Comparison of ENCODE assay signal across 13 cellular contexts in the genomic region with DNA sequence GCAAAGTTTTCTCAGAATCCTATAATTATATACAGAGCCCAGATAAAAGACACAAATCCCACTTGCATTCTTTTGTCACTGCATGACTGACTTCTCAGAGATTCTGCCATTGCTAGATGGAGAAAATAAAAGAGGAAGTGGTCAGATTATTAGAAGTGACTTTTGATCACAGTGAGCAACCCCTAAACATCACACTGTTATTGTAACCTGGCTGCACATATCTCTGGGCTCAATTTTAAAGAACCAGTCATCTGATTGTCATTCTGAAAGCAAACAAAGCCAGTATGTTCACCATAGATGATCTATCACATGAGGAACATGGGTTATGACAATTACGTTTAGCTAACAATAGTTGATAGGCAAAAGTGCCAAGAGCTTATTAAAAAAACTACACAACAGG. TPM values are rescaled to one million over a fixed set of nuclear protein-coding genes. Genes with fewer than 3 reads are reported as not detected.
A peak's percentile ranks its signal among the peaks of the same experiment; 100 is the strongest.
DNase-seq lines count a peak whose midpoint lies in the region; ATAC-seq, FAIRE-seq and TF ChIP-seq lines count a peak whose summit lies in the region.
"Had no signal": no experiment of that assay in that cellular context is flagged by ENCODE, and none has a peak within 500 bp of the region (broad histone marks: within the 10 kb centered on the region; RNA-seq: fewer than 3 reads in every experiment).

No MANE protein-coding gene starts in this region.

- 0 out of 4 replicates have a peak, but pooled peaks cover 0 to 10% of the 10 kb centered on the region in 2 experiments for H3K36me3 ChIP-seq in GM12878 (ENCODE audit: control insufficient read depth in 2 of 2, insufficient read depth in 2 of 2, low read length in 1 of 2)
- peaks cover 0 to 19% of the 10 kb centered on the region in 2 donors for H3K36me3 ChIP-seq in psoas muscle (ENCODE audit: insufficient read depth in 1 of 2, low read depth in 1 of 2)
- H3K36me3 ChIP-seq: breast epithelium had no signal

- ATAC-seq in activated CD4-positive, CD25-positive, alpha-beta regulatory T cell treated with anti-CD3 and anti-CD28 coated beads, Interleukin-2, amount 50 U/mL, for 24 hours, result peak; percentile 37 to 41
- peak; percentile 59 for ATAC-seq in HG03521 (IDR thresholded peaks at IDR 0.05; ENCODE audit: unreplicated experiment)
- ATAC-seq in GM12878, result peak; percentile 79
- no peak for ATAC-seq in psoas muscle
- ATAC-seq in GM21786 (IDR thresholded peaks at IDR 0.05; ENCODE audit: unreplicated experiment), result no peak

- H3K4me3 ChIP-seq in GM12878 (no peak overlapping the region), psoas muscle (no peak overlapping the region)
- H3K4me3 ChIP-seq: breast epithelium, hepatocyte, SJSA1 had no signal

- BruUV-seq in GM12878 (replicated peaks; lab: Mats Ljungman, UMichigan), result no TSS peak

- WGBS in GM12878 (ENCODE audit: insufficient coverage, insufficient replicate concordance, low lambda C conversion rate, missing lambda C conversion rate), result 100% methylated on average over 1 of the region's 1 CpG
- WGBS in psoas muscle, 3 donors, result 92 to 95% (median 93%) methylated on average over 1 of the region's 1 CpG

- H3K27me3 ChIP-seq in GM12878 (replicated peaks in 1 of 2; ENCODE audit: control insufficient read depth in 2 of 2, insufficient read depth in 2 of 2, low read length in 1 of 2) (no peaks in the 10 kb centered on the region), psoas muscle (ENCODE audit: insufficient read depth in 3 of 3, low read length in 2 of 3) (no peaks in the 10 kb centered on the region)
- H3K27me3 ChIP-seq: breast epithelium, hepatocyte, SJSA1 had no signal

- no peak overlapping the region for H3K27ac ChIP-seq in GM12878 (ENCODE audit: control insufficient read depth, insufficient read depth)
- no peak overlapping the region for H3K27ac ChIP-seq in psoas muscle
- H3K27ac ChIP-seq: breast epithelium, hepatocyte, SJSA1 had no signal

- in situ Hi-C loops in GM12878 (cut with MboI), result loop anchor here (5.0 kb wide), 1 partner anchor 155 kb away; no protein-coding TSS in a partner anchor

- TF ChIP-seq CTCF in GM12878 (IDR thresholded peaks at IDR 0.05 in 2 of 3, conservative IDR thresholded peaks at IDR 0.05 in 1 of 3; ENCODE audit: control insufficient read depth in 2 of 3, extremely low read depth in 1 of 3, insufficient read depth in 1 of 3, low read depth in 3 of 3, low read length in 3 of 3) (no peak), psoas muscle (IDR thresholded peaks at IDR 0.05) (no peak)

- H2AFZ ChIP-seq in GM12878 (ENCODE audit: control insufficient read depth, low read depth, low read length), result no peak overlapping the region
- H2AFZ ChIP-seq: hepatocyte had no signal

- POLR2A ChIA-PET in GM12878 (lab: Charles Lee), result no interaction called here

- DNase-seq in activated CD4-positive, CD25-positive, alpha-beta regulatory T cell treated with anti-CD3 and anti-CD28 coated beads, Interleukin-2, amount 50 U/mL, for 72 hours, result no peak
- no peak for DNase-seq in GM12878 (ENCODE audit: low read depth, low spot score)
- no peak for DNase-seq in posterior vena cava (ENCODE audit: low spot score)
- no peak for DNase-seq in NCI-H526 (lab: John Stamatoyannopoulos, UW)
- no peak for DNase-seq in psoas muscle
- DNase-seq: GOT3 had no signal

- no peak overlapping the region for H3K9ac ChIP-seq in GM12878 (ENCODE audit: control insufficient read depth, insufficient read depth, low read length)

- intact Hi-C loops in GM12878 (cut with micrococcal nuclease; ENCODE audit: unreplicated experiment) (no loop called here), posterior vena cava (cut with DNase I) (loop anchor here (10.0 kb wide), 3 partner anchors 97 to 1133 kb away; a partner anchor contains a TSS), psoas muscle (cut with DNase I) (loop anchor here in 1 of 2 donors (5.0 kb wide), 1 partner anchor 150 kb away; no protein-coding TSS in a partner anchor)

- no peak for TF ChIP-seq RAD21 in GM12878 (IDR thresholded peaks at IDR 0.05; ENCODE audit: insufficient read depth, low read depth, low read length)

- H3K9me3 ChIP-seq in GM12878 (replicated peaks; ENCODE audit: control insufficient read depth, insufficient read depth, low read length) (no peaks in the 10 kb centered on the region), psoas muscle (no peaks in the 10 kb centered on the region)
- H3K9me3 ChIP-seq: breast epithelium had no signal

- H3K79me2 ChIP-seq in GM12878 (ENCODE audit: control insufficient read depth, insufficient read depth, low read length), result no peaks in the 10 kb centered on the region
- H3K79me2 ChIP-seq: hepatocyte had no signal

- CTCF ChIA-PET in GM12878 (lab: Yijun Ruan, JAX), result interaction anchor here (10.0 kb wide), 1 partner anchor 150 kb away, joined by 238 read pairs; no protein-coding TSS in a partner anchor

- H3K4me2 ChIP-seq in GM12878 (ENCODE audit: control insufficient read depth, insufficient read depth), result no peak overlapping the region
- H3K4me2 ChIP-seq: hepatocyte had no signal

- RAD21 ChIA-PET in GM12878 (lab: Charles Lee; ENCODE audit: unreplicated experiment), result interaction anchor here (7.0 kb wide), 1 partner anchor 148 kb away, joined by 117 read pairs; no protein-coding TSS in a partner anchor

- TF ChIP-seq POLR2A in GM12878 (IDR thresholded peaks at IDR 0.05; ENCODE audit: low read depth, low read length), result no peak

- no peak for TF ChIP-seq EP300 in GM12878 (IDR thresholded peaks at IDR 0.05; ENCODE audit: borderline replicate concordance in 1 of 2, control insufficient read depth in 1 of 2, low read depth in 2 of 2, low read length in 2 of 2)

- H3K4me1 ChIP-seq in GM12878 (ENCODE audit: control insufficient read depth, insufficient read depth, low read length), result peaks cover 4% of the 10 kb centered on the region; the same call in 1 of the 2 replicates
- H3K4me1 ChIP-seq in psoas muscle, result peaks cover 5% of the 10 kb centered on the region
- H3K4me1 ChIP-seq: breast epithelium had no signal

- FAIRE-seq in GM12878 (lab: Jason Lieb, UNC), result no peak
- FAIRE-seq: A204.1 had no signal

- no peaks in the 10 kb centered on the region for H4K20me1 ChIP-seq in GM12878 (ENCODE audit: control insufficient read depth, insufficient read depth)

- SMC1A ChIA-PET in GM12878 (lab: Charles Lee; ENCODE audit: uncharacterized antibody, unreplicated experiment), result interaction anchor here (1.0 to 8.1 kb wide), 2 partner anchors 14 to 150 kb away, joined by 4 to 138 read pairs; no protein-coding TSS in a partner anchor

TF ChIP-seq in GM12878, 131 proteins besides CTCF, POLR2A, EP300 and RAD21:
- peak; percentile 91 for TF ChIP-seq ZNF217 (IDR thresholded peaks at IDR 0.05)
- 0 out of 2 replicates have a peak, but pooled peaks have one; percentile 39 for TF ChIP-seq PAX5 (IDR thresholded peaks at IDR 0.05; ENCODE audit: borderline replicate concordance, low read depth, low read length)
- peak; percentile 94 for TF ChIP-seq SPI1 (IDR thresholded peaks at IDR 0.05; ENCODE audit: borderline replicate concordance, insufficient read depth, low read depth, low read length)
- TF ChIP-seq, protein P1, sequence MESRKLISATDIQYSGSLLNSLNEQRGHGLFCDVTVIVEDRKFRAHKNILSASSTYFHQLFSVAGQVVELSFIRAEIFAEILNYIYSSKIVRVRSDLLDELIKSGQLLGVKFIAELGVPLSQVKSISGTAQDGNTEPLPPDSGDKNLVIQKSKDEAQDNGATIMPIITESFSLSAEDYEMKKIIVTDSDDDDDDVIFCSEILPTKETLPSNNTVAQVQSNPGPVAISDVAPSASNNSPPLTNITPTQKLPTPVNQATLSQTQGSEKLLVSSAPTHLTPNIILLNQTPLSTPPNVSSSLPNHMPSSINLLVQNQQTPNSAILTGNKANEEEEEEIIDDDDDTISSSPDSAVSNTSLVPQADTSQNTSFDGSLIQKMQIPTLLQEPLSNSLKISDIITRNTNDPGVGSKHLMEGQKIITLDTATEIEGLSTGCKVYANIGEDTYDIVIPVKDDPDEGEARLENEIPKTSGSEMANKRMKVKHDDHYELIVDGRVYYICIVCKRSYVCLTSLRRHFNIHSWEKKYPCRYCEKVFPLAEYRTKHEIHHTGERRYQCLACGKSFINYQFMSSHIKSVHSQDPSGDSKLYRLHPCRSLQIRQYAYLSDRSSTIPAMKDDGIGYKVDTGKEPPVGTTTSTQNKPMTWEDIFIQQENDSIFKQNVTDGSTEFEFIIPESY (IDR thresholded peaks at IDR 0.05), result no peak
- TF ChIP-seq NRF1 (conservative IDR thresholded peaks at IDR 0.05; ENCODE audit: low read depth, low read length), result no peak
- peak; percentile 41; the same call in 1 of the 2 replicates for TF ChIP-seq JUNB (IDR thresholded peaks at IDR 0.05)
- peak; percentile 34; the same call in 1 of the 2 replicates for TF ChIP-seq RUNX3 (IDR thresholded peaks at IDR 0.05; ENCODE audit: low read length)
- no peak for TF ChIP-seq STAT3 (IDR thresholded peaks at IDR 0.05; ENCODE audit: low read depth, low read length)
- TF ChIP-seq MTA3 (IDR thresholded peaks at IDR 0.05; ENCODE audit: borderline replicate concordance, low read length), result no peak

RNA-seq across cellular contexts. Expression of a gene that starts 47.8 kb away (rescaled TPM):
- total RNA-seq in GM12878 (2013; cell fraction: nucleolus; rRNA removed), result 139 and 157 TPM in 2 replicates
- total RNA-seq in GM12878 (2014; rRNA removed) (117 and 126 TPM in 2 replicates), GM12878 (2014; rRNA removed; fragmentation: Illumina TruSeq; extraction: Trizol) (141 and 149 TPM in 2 replicates), GM12878 (2021) (85.3 and 88.8 TPM in 2 replicates), posterior vena cava (100 to 1,000 TPM; 103 to 113 TPM), psoas muscle (10 to 100 TPM; 30.7 to 37.1 (median 34.3) TPM)
- 67.7 TPM for polyA plus RNA-seq in GM12878 (2011; ENCODE audit: low read depth)
- polyA plus RNA-seq in GM12878 (2011; rRNA removed) (139 and 189 TPM in 2 replicates), GM12878 (2014; fragmentation: Illumina TruSeq; extraction: Trizol) (95.5 and 107 TPM in 2 replicates), GM12878 (2014; fragmentation: Nextera tagmentation; extraction: Ambion mirVana) (100 to 1,000 TPM in 1 of 2 experiments, 10 to 100 TPM in 1; 74.4 to 101 TPM), GM12878 (2014; rRNA removed) (60.7 and 67.0 TPM in 2 replicates), GM12878 (2016; fragmentation: Nextera tagmentation; extraction: Ambion mirVana) (100 to 1,000 TPM; 142 to 146 TPM), psoas muscle (10 to 100 TPM; 24.7 to 52.1 (median 42.1) TPM)
- polyA plus RNA-seq in GM12878 (2011; cell fraction: cytosol; rRNA removed), result 60.4 and 61.6 TPM in 2 replicates
- 55.6 and 55.9 TPM in 2 replicates for polyA plus RNA-seq in GM12878 (2011; cell fraction: nucleus; rRNA removed)
- 82.7 and 89.9 TPM in 2 replicates for polyA plus RNA-seq in GM12878 (2012)
- polyA minus RNA-seq in GM12878 (2011; rRNA and poly(A)+ RNA removed), result 87.9 and 117 TPM in 2 replicates
- polyA minus RNA-seq in GM12878 (2011; cell fraction: cytosol; rRNA and poly(A)+ RNA removed), result 54.7 and 62.0 TPM in 2 replicates
- polyA minus RNA-seq in GM12878 (2011; cell fraction: nucleus; rRNA and poly(A)+ RNA removed), result 39.3 and 59.2 TPM in 2 replicates

Comparison
In these comparisons a context has a peak if more than half of its experiments do, and no peak if none do; other contexts are left out.
1. ATAC-seq: peak in activated CD4-positive, CD25-positive, alpha-beta regulatory T cell treated with anti-CD3 and anti-CD28 coated beads, Interleukin-2, amount 50 U/mL, for 24 hours (2 of 2), HG03521 (single experiment) and GM12878 (single experiment); none in psoas muscle (0 of 4) and GM21786 (single experiment).